Comparison of ENCODE assay signal across 16 cellular contexts in genomic region chr2:241898681-241899270, GRCh38. TPM values are rescaled to one million over a fixed set of nuclear protein-coding genes. Genes with fewer than 3 reads are reported as not detected.
A peak's percentile ranks its signal among the peaks of the same experiment; 100 is the strongest.
DNase-seq lines count a peak whose midpoint lies in the region; TF ChIP-seq lines count a peak whose summit lies in the region.
"Had no signal": no experiment of that assay in that cellular context is flagged by ENCODE, and none has a peak within 500 bp of the region (broad histone marks: within the 10 kb centered on the region; RNA-seq: fewer than 3 reads in every experiment).

No MANE protein-coding gene starts in this region.

- H3K9me3 Mint-ChIP-seq in CD14-positive monocyte: peaks cover 0 to 8% (median 2%) of the 10 kb centered on the region in 7 donors
- H3K9me3 Mint-ChIP-seq in endothelial cell (ENCODE audit: unreplicated experiment): no peaks in the 10 kb centered on the region

- H3K36me3 ChIP-seq in A673 (ENCODE audit: insufficient read depth, low read length, poor library complexity, severe bottlenecking) (peaks cover 3% of the 10 kb centered on the region), ovary (no peaks in the 10 kb centered on the region)

- 37 to 62% (median 42%) methylated on average over 23 of the region's 23 CpGs for WGBS in ovary, 3 donors

- TF ChIP-seq CTCF in A673 (conservative IDR thresholded peaks at IDR 0.05; ENCODE audit: low read depth, low read length): no peak
- no peak for TF ChIP-seq CTCF in CD14-positive monocyte (IDR thresholded peaks at IDR 0.05)
- no peak for TF ChIP-seq CTCF in ovary (IDR thresholded peaks at IDR 0.05)
- TF ChIP-seq CTCF in endothelial cell (IDR thresholded peaks at IDR 0.05; ENCODE audit: unreplicated experiment): no peak

- H3K27me3 ChIP-seq in A673 (replicated peaks; ENCODE audit: insufficient read depth, low read depth, low read length, poor library complexity) (no peaks in the 10 kb centered on the region), ovary (no peaks in the 10 kb centered on the region)

- BruUV-seq in A673 (replicated peaks; lab: Mats Ljungman, UMichigan): no TSS peak

- peaks cover 0 to 26% (median 5%) of the 10 kb centered on the region in 3 donors for H3K27me3 Mint-ChIP-seq in CD14-positive monocyte (ENCODE audit: low read depth in 3 of 3)
- peaks cover 11% of the 10 kb centered on the region for H3K27me3 Mint-ChIP-seq in endothelial cell (ENCODE audit: unreplicated experiment)

- intact Hi-C loops in A673 (cut with micrococcal nuclease; ENCODE audit: unreplicated experiment): no loop called here
- intact Hi-C loops in CD14-positive monocyte (cut with micrococcal nuclease): no loop called here
- intact Hi-C loops in ovary (cut with DNase I): no loop called here

- no peaks in the 10 kb centered on the region for H3K4me1 ChIP-seq in A673 (ENCODE audit: insufficient read depth, low read length, poor library complexity, severe bottlenecking)
- H3K4me1 ChIP-seq in ovary (ENCODE audit: insufficient read depth): peaks cover 35% of the 10 kb centered on the region

- H3K4me3 Mint-ChIP-seq in CD14-positive monocyte: no peak overlapping the region
- no peak overlapping the region for H3K4me3 Mint-ChIP-seq in endothelial cell (ENCODE audit: unreplicated experiment)
- H3K4me3 Mint-ChIP-seq: activated naive CD4-positive, alpha-beta T cell treated with anti-CD3 and anti-CD28 coated beads for 36 hours had no signal

- TF ChIP-seq POLR2A in ovary (IDR thresholded peaks at IDR 0.05): no peak

- H3K27ac Mint-ChIP-seq in CD14-positive monocyte (no peak overlapping the region), endothelial cell (ENCODE audit: unreplicated experiment) (no peak overlapping the region)
- H3K27ac Mint-ChIP-seq: activated naive CD4-positive, alpha-beta T cell treated with anti-CD3 and anti-CD28 coated beads for 36 hours had no signal

- DNase-seq in A673 (ENCODE audit: low spot score) (no peak), CD14-positive monocyte (ENCODE audit: low spot score) (peak; percentile 24), NCI-H69 (lab: John Stamatoyannopoulos, UW) (peak; percentile 8), ovary (peak; percentile 62 to 83 (median 72)), endothelial cell (ENCODE audit: low spot score) (no peak), AG08396 (ENCODE audit: low spot score) (no peak)
- DNase-seq in stimulated activated CD4-positive, alpha-beta T cell treated with anti-CD3 and anti-CD28 coated beads, Interleukin-2, amount 100 ng/mL, for 24 hours: no peak
- DNase-seq: activated naive CD4-positive, alpha-beta T cell treated with anti-CD3 and anti-CD28 coated beads for 36 hours; mesenchymal stem cell; NCI-H1694; nucleus accumbens; stimulated activated CD4-positive, alpha-beta T cell treated with anti-CD3 and anti-CD28 coated beads, Interleukin-12 subunit alpha, Interleukin-12 subunit beta, amount 100 ng/mL, for 4 hours; substantia nigra had no signal

- H3K4me1 Mint-ChIP-seq in CD14-positive monocyte (peaks cover 2% of the 10 kb centered on the region), endothelial cell (ENCODE audit: unreplicated experiment) (peaks cover 7% of the 10 kb centered on the region)

- H3K4me3 ChIP-seq in A673 (ENCODE audit: low read depth, low read length, poor library complexity, severe bottlenecking) (no peak overlapping the region), ovary (no peak overlapping the region)

- no peak for TF ChIP-seq EP300 in ovary (IDR thresholded peaks at IDR 0.05)

- H3K27ac ChIP-seq in A673 (ENCODE audit: low read depth, low read length, poor library complexity, severe bottlenecking) (peak overlapping the region; percentile 27), ovary (peak overlapping the region in 1 of 2 donors; percentile 72)

- no peaks in the 10 kb centered on the region for H3K9me3 ChIP-seq in A673 (ENCODE audit: low read depth, low read length, poor library complexity, severe bottlenecking)
- H3K9me3 ChIP-seq in ovary: no peaks in the 10 kb centered on the region

- POLR2A ChIA-PET in A673 (lab: Charles Lee; ENCODE audit: low non-redundant PET): no interaction called here

- CTCF ChIA-PET in A673 (lab: Charles Lee): no interaction called here

- no peaks in the 10 kb centered on the region for H3K36me3 Mint-ChIP-seq in CD14-positive monocyte
- peaks cover 5% of the 10 kb centered on the region for H3K36me3 Mint-ChIP-seq in endothelial cell (ENCODE audit: low read depth, unreplicated experiment)
- H3K36me3 Mint-ChIP-seq: brain had no signal

RNA-seq across cellular contexts. Expression of gene RTP5, which starts 29.2 kb away (rescaled TPM):
- 0.20 TPM in 1 of 2 replicates, not detected in the other for total RNA-seq in A673 (2021)
- not detected for polyA plus RNA-seq in CD14-positive monocyte
- under 1 TPM in 1 of 7 donors, not detected in 6; 0.10 TPM for total RNA-seq in ovary
- not detected for polyA plus RNA-seq in ovary
- total RNA-seq in endothelial cell (ENCODE audit: unreplicated experiment): not detected
- total RNA-seq: activated naive CD4-positive, alpha-beta T cell treated with anti-CD3 and anti-CD28 coated beads for 36 hours; Daoy; SK-MEL-5 had no signal

RNA-seq across cellular contexts. Expression of gene PDCD1, which starts 40.1 kb away (rescaled TPM):
- total RNA-seq in A673 (2021): 0.34 and 0.35 TPM in 2 replicates
- under 1 TPM in 1 of 2 donors, not detected in 1; 0.08 TPM for polyA plus RNA-seq in CD14-positive monocyte
- total RNA-seq in ovary: under 1 TPM in 6 of 7 donors, not detected in 1; 0.13 to 0.57 (median 0.29) TPM
- polyA plus RNA-seq in ovary: under 1 TPM in 1 of 2 donors, not detected in 1; 0.17 TPM
- total RNA-seq in endothelial cell (ENCODE audit: unreplicated experiment): not detected
- total RNA-seq: Daoy, SK-MEL-5 had no signal

Comparison
In these comparisons a context has a peak if more than half of its experiments do, and no peak if none do; other contexts are left out.
1. DNase-seq: peak in CD14-positive monocyte (single experiment), NCI-H69 (single experiment) and ovary (5 of 5); none in A673 (single experiment), stimulated activated CD4-positive, alpha-beta T cell treated with anti-CD3 and anti-CD28 coated beads, Interleukin-2, amount 100 ng/mL, for 24 hours (0 of 2), endothelial cell (single experiment) and AG08396 (single experiment).